23 cellular contexts compared by ENCODE assay signal in the genomic region with DNA sequence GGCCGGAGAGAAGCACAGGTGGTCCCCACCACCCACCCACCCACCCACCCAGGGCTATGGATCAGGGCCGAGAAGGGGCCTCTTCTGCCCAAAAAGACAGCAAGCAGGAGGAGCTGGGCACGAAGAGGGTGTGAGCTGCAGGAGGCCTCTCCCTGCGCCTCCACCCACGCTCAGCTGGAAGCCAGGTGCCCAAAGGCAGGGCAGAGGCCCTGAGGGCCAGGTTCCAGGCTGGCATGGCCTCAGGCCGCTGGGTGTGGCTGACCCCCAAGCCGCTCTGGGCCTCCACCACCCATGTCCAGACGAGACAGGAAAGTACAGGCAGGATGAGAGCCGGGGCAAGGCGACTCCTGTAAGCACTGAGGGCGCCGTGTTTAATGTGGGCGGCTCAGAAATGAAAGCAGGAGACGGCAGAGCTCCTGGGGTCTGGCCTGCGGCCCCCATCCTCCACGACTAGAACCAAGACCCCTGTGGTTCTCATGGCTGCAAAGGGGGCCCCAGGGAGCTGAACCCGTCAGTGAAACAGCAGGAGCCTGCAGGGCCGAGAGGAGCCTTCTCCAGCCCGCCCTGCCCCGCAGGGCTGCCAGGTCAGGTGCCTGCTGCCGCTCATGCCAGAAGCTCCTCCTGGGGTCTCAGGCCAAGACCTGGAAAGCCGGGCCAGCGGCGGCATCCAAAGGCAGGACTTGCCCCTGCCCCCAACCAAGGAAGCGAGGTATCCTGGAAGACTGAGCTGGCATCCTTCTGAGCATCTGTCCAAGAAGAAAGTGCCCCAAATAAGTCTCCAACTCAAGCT. TPM values are rescaled to one million over a fixed set of nuclear protein-coding genes. Genes with fewer than 3 reads are reported as not detected.
A peak's percentile ranks its signal among the peaks of the same experiment; 100 is the strongest.
DNase-seq lines count a peak whose midpoint lies in the region; ATAC-seq and TF ChIP-seq lines count a peak whose summit lies in the region.
"Had no signal": no experiment of that assay in that cellular context is flagged by ENCODE, and none has a peak within 500 bp of the region (broad histone marks: within the 10 kb centered on the region; RNA-seq: fewer than 3 reads in every experiment).

No MANE protein-coding gene starts in this region.

- BruUV-seq in MCF 10A (replicated peaks; lab: Mats Ljungman, UMichigan) (no TSS peak), Panc1 (replicated peaks; lab: Mats Ljungman, UMichigan) (no TSS peak)

- H3K36me3 ChIP-seq in breast epithelium (no peaks in the 10 kb centered on the region), Panc1 (ENCODE audit: control insufficient read depth, insufficient read depth, low read length) (no peaks in the 10 kb centered on the region)
- H3K36me3 ChIP-seq: Peyer's patch had no signal

- H3K27ac ChIP-seq in breast epithelium: no peak overlapping the region
- H3K27ac ChIP-seq in Panc1 (ENCODE audit: low read length): no peak overlapping the region
- H3K27ac ChIP-seq in foreskin keratinocyte: no peak overlapping the region
- H3K27ac ChIP-seq: HL-60, Peyer's patch had no signal

- no peaks in the 10 kb centered on the region for H3K27me3 ChIP-seq in breast epithelium
- no peaks in the 10 kb centered on the region for H3K27me3 ChIP-seq in Panc1 (ENCODE audit: control insufficient read depth, insufficient read depth, low read length)
- H3K27me3 ChIP-seq in foreskin keratinocyte: peaks cover 73% of the 10 kb centered on the region
- H3K27me3 ChIP-seq: Peyer's patch had no signal

- H3K27ac Mint-ChIP-seq in MCF 10A (ENCODE audit: low read depth, unreplicated experiment): peak overlapping the region; percentile 65

- H3K9me3 ChIP-seq in breast epithelium (no peaks in the 10 kb centered on the region), Panc1 (ENCODE audit: control insufficient read depth, insufficient read depth, low read depth, low read length) (no peaks in the 10 kb centered on the region)
- H3K9me3 ChIP-seq: SK-N-SH had no signal

- H3K4me1 ChIP-seq in breast epithelium (no peaks in the 10 kb centered on the region), Panc1 (ENCODE audit: control insufficient read depth, insufficient read depth, low read length) (peaks cover 7% of the 10 kb centered on the region), foreskin keratinocyte (no peaks in the 10 kb centered on the region)
- H3K4me1 ChIP-seq: Peyer's patch had no signal

- no peaks in the 10 kb centered on the region for H3K27me3 Mint-ChIP-seq in MCF 10A (ENCODE audit: insufficient read depth, unreplicated experiment)

- no peaks in the 10 kb centered on the region for H3K36me3 Mint-ChIP-seq in MCF 10A (ENCODE audit: insufficient read depth, unreplicated experiment)

- TF ChIP-seq CTCF in MCF 10A (IDR thresholded peaks at IDR 0.05; ENCODE audit: unreplicated experiment): no peak
- no peak for TF ChIP-seq CTCF in breast epithelium (IDR thresholded peaks at IDR 0.05)
- no peak for TF ChIP-seq CTCF in Panc1 (IDR thresholded peaks at IDR 0.05)
- no peak for TF ChIP-seq CTCF in foreskin keratinocyte (conservative IDR thresholded peaks at IDR 0.05)

- H3K9me3 Mint-ChIP-seq in MCF 10A (ENCODE audit: unreplicated experiment): peaks cover 7% of the 10 kb centered on the region

- no peak for TF ChIP-seq POLR2A in breast epithelium (IDR thresholded peaks at IDR 0.05)

- H3K4me3 ChIP-seq in breast epithelium (no peak overlapping the region), Panc1 (ENCODE audit: low read depth in 2 of 2, low read length in 2 of 2) (no peak overlapping the region)
- H3K4me3 ChIP-seq: Peyer's patch had no signal

- ATAC-seq in Panc1 (0 out of 2 replicates have a peak, but pooled peaks have one; percentile 22), foreskin keratinocyte (peak; percentile 6)

- CTCF ChIA-PET in MCF 10A (lab: Yijun Ruan, JAX): interaction anchor here (0.6 to 3.7 kb wide), 6 partner anchors 10 to 65 kb away, joined by 3 to 23 read pairs (median 6); no protein-coding TSS in a partner anchor
- CTCF ChIA-PET in Panc1 (lab: Charles Lee): interaction anchor here (0.6 to 1.2 kb wide), 2 partner anchors 10 to 37 kb away, joined by 4 read pairs; no protein-coding TSS in a partner anchor

- H3K4me3 Mint-ChIP-seq in MCF 10A (ENCODE audit: unreplicated experiment): no peak overlapping the region

- POLR2A ChIA-PET in MCF 10A (lab: Yijun Ruan, JAX): interaction anchor here (0.8 to 3.3 kb wide), 8 partner anchors 12 to 1366 kb away, joined by 3 to 20 read pairs (median 3); no protein-coding TSS in a partner anchor
- POLR2A ChIA-PET in Panc1 (lab: Charles Lee): interaction anchor here (0.6 kb wide), 1 partner anchor 13 kb away, joined by 3 read pairs; no protein-coding TSS in a partner anchor

- in situ Hi-C loops in Panc1 (cut with HindIII; ENCODE audit: low pct_unique_long_range_greater_than_20kb, low sequenced_read_pairs): no loop called here

- peaks cover 11% of the 10 kb centered on the region for H3K4me1 Mint-ChIP-seq in MCF 10A (ENCODE audit: insufficient read depth, unreplicated experiment)

- DNase-seq in MCF 10A (ENCODE audit: unreplicated experiment): peak; percentile 62
- no peak for DNase-seq in breast epithelium (ENCODE audit: low spot score in 2 of 2)
- no peak for DNase-seq in Panc1 (ENCODE audit: low read depth, low spot score)
- DNase-seq in foreskin keratinocyte: no peak
- DNase-seq in cerebellum (ENCODE audit: low spot score): no peak
- DNase-seq in SKM-1 treated with dmso at 0.1 percent for 144 hours (lab: John Stamatoyannopoulos, UW; ENCODE audit: unreplicated experiment): no peak
- DNase-seq in nucleus accumbens (lab: John Stamatoyannopoulos, UW): no peak
- DNase-seq in NCI-H510A treated with DMSO at 0.1 percent for 48 hours (lab: John Stamatoyannopoulos, UW): no peak
- DNase-seq: DMS153; DND-41; GOT3; HCEC 1CT; Karpas-422; NCI-H1105 treated with DMSO at 0.1 percent for 48 hours; NCI-H146; NCI-H2029; NCI-H446; NCI-H526; NCI-H82; NK-92 treated with Interleukin-12 subunit alpha and Interleukin-12 subunit beta, amount 100 ng/mL, for 24 hours; Peyer's patch; SK-N-SH had no signal

- intact Hi-C loops in MCF 10A (cut with micrococcal nuclease): no loop called here
- intact Hi-C loops in breast epithelium (cut with DNase I; ENCODE audit: low total_unique reads): no loop called here
- intact Hi-C loops in Panc1 (cut with micrococcal nuclease; ENCODE audit: unreplicated experiment): no loop called here

RNA-seq across cellular contexts. Expression of a gene that starts 56.0 kb away (rescaled TPM):
- total RNA-seq in MCF 10A (2022) (12.9 and 14.3 TPM in 2 replicates), breast epithelium (10 to 100 TPM; 19.3 to 32.1 (median 24.2) TPM), Panc1 (2021; ENCODE audit: unreplicated experiment) (32.6 TPM), foreskin keratinocyte (0.63 and 0.92 TPM in 2 replicates), cerebellum (14.9 TPM)
- polyA plus RNA-seq in Panc1 (2012; ENCODE audit: insufficient read length): 35.5 TPM
- 0.45 and 0.78 TPM in 2 replicates for polyA plus RNA-seq in foreskin keratinocyte
